In genomic region chr17:79836952-79837887, GRCh38 we compare ENCODE assay signal across 8 cellular contexts. TPM values are rescaled to one million over a fixed set of nuclear protein-coding genes. Genes with fewer than 3 reads are reported as not detected.
A peak's percentile ranks its signal among the peaks of the same experiment; 100 is the strongest.
DNase-seq lines count a peak whose midpoint lies in the region; ATAC-seq, FAIRE-seq and TF ChIP-seq lines count a peak whose summit lies in the region.

No MANE protein-coding gene starts in this region.

- no peak for TF ChIP-seq POLR2A in suprapubic skin (IDR thresholded peaks at IDR 0.05)

- TF ChIP-seq CTCF in lower lobe of right lung (IDR thresholded peaks at IDR 0.05) = peak; percentile 34
- no peak for TF ChIP-seq CTCF in suprapubic skin (IDR thresholded peaks at IDR 0.05)

- H3K27ac ChIP-seq in cingulate gyrus (ENCODE audit: low read depth, low read length) (peak overlapping the region; percentile 74), lower lobe of right lung (peak overlapping the region; percentile 93), suprapubic skin (peak overlapping the region; percentile 96)

- peaks cover 11% of the 10 kb centered on the region; the same call in 1 of the 2 replicates for H3K4me1 ChIP-seq in ES-I3 (ENCODE audit: insufficient read depth, low read length)
- H3K4me1 ChIP-seq in lower lobe of right lung = peaks cover 67% of the 10 kb centered on the region
- H3K4me1 ChIP-seq in suprapubic skin = peaks cover 78% of the 10 kb centered on the region

- no peak for FAIRE-seq in frontal cortex (lab: Jason Lieb, UNC)

- H3K4me3 ChIP-seq in lower lobe of right lung (peak overlapping the region; percentile 70), suprapubic skin (peak overlapping the region; percentile 87)

- H3K36me3 ChIP-seq in ES-I3 (ENCODE audit: insufficient read depth, low read length) = no peaks in the 10 kb centered on the region
- H3K36me3 ChIP-seq in lower lobe of right lung = peaks cover 22% of the 10 kb centered on the region
- H3K36me3 ChIP-seq in suprapubic skin = peaks cover 20% of the 10 kb centered on the region

- DNase-seq in SIG-M5 treated with dmso at 0.1 percent for 504 hours (lab: John Stamatoyannopoulos, UW; ENCODE audit: unreplicated experiment) (peak; percentile 88), lower lobe of right lung (peak; percentile 94), suprapubic skin (ENCODE audit: low spot score in 2 of 2) (peak in 1 of 2 donors; percentile 87), frontal cortex (ENCODE audit: low spot score in 2 of 2) (no peak), inferior parietal cortex (ENCODE audit: extremely low spot score) (no peak)

- 17% methylated on average over 30 of the region's 41 CpGs for WGBS in suprapubic skin

- intact Hi-C loops in lower lobe of right lung (cut with DNase I) = no loop called here

- H3K27me3 ChIP-seq in lower lobe of right lung (ENCODE audit: low read depth) (peaks cover 27% of the 10 kb centered on the region), suprapubic skin (peaks cover 22% of the 10 kb centered on the region)

- TF ChIP-seq EP300 in suprapubic skin (IDR thresholded peaks at IDR 0.05) = no peak

- H3K9ac ChIP-seq in ES-I3 (ENCODE audit: low read depth, low read length) = peak overlapping the region; percentile 52; the same call in 1 of the 2 replicates

- H3K9me3 ChIP-seq in ES-I3 (ENCODE audit: control insufficient read depth, insufficient read depth, low read length) (no peaks in the 10 kb centered on the region), lower lobe of right lung (no peaks in the 10 kb centered on the region), suprapubic skin (no peaks in the 10 kb centered on the region)

- ATAC-seq in HG02763 (IDR thresholded peaks at IDR 0.05; ENCODE audit: unreplicated experiment) (peak; percentile 28), lower lobe of right lung (peak; percentile 67 to 75)

RNA-seq across cellular contexts. Expression of gene CBX4, which starts 2.0 kb away (rescaled TPM):
- 20.6 TPM for total RNA-seq in lower lobe of right lung
- 10 to 100 TPM; 33.0 to 47.7 (median 38.0) TPM for total RNA-seq in suprapubic skin
- 18.3 TPM for total RNA-seq in frontal cortex

RNA-seq across cellular contexts. Expression of gene CBX8, which starts 40.3 kb away (rescaled TPM):
- 5.8 TPM for total RNA-seq in lower lobe of right lung
- total RNA-seq in suprapubic skin = 1 to 10 TPM; 2.3 to 6.4 (median 3.1) TPM
- 7.7 TPM for total RNA-seq in frontal cortex

RNA-seq across cellular contexts. Expression of gene CBX2, which starts 59.3 kb away (rescaled TPM):
- 3.9 TPM for total RNA-seq in lower lobe of right lung
- total RNA-seq in suprapubic skin = 1 to 10 TPM; 2.2 to 7.0 (median 5.2) TPM
- 6.1 TPM for total RNA-seq in frontal cortex

Comparison
In these comparisons a context has a peak if more than half of its experiments do, and no peak if none do; other contexts are left out.
1. DNase-seq: peak in SIG-M5 treated with dmso at 0.1 percent for 504 hours (single experiment) and lower lobe of right lung (single experiment); none in frontal cortex (0 of 2) and inferior parietal cortex (single experiment).
2. Peak in every context shown above with its lines, with median percentiles within 50 percentile points of each other: H3K27ac ChIP-seq.